Comparison of ENCODE assay signal across 8 cellular contexts in genomic region chr16:15482068-15482747, GRCh38. TPM values are rescaled to one million over a fixed set of nuclear protein-coding genes. Genes with fewer than 3 reads are reported as not detected.
DNase-seq lines count a peak whose midpoint lies in the region; ATAC-seq and TF ChIP-seq lines count a peak whose summit lies in the region.

No MANE protein-coding gene starts in this region.

- TF ChIP-seq CTCF in HFF-Myc (IDR thresholded peaks at IDR 0.05; ENCODE audit: low read depth, low read length, missing control alignments) = no peak
- 0 out of 2 replicates have a peak, but pooled peaks have one; percentile 17 for TF ChIP-seq CTCF in SK-N-SH (IDR thresholded peaks at IDR 0.05)
- TF ChIP-seq CTCF in chondrocyte (IDR thresholded peaks at IDR 0.05) = peak; percentile 25

- H3K9ac ChIP-seq in SK-N-SH (no peak overlapping the region), mesenchymal stem cell (ENCODE audit: low read length) (no peak overlapping the region)

- WGBS in SK-N-SH (ENCODE audit: low lambda C conversion rate) = 54% methylated on average over 3 of the region's 3 CpGs
- WGBS in mesenchymal stem cell = 23% methylated on average over 3 of the region's 3 CpGs

- H3K4me1 ChIP-seq in SK-N-SH (ENCODE audit: control insufficient read depth in 1 of 2, insufficient read depth in 2 of 2, low read depth in 1 of 2, low read length in 1 of 2) (peaks cover 5 to 7% of the 10 kb centered on the region in 2 experiments; a peak in 2 of 4 replicates), mesenchymal stem cell (ENCODE audit: control insufficient read depth, insufficient read depth, low read depth, low read length) (peaks cover 3% of the 10 kb centered on the region)

- POLR2A ChIA-PET in SK-N-SH (lab: Yijun Ruan, JAX) = no interaction called here

- H3K14ac ChIP-seq in mesenchymal stem cell (ENCODE audit: low read length in 2 of 2) = peak overlapping the region in 1 of 2 experiments; percentile 69

- H3K27me3 ChIP-seq in SK-N-SH (ENCODE audit: insufficient read depth) (no peaks in the 10 kb centered on the region), mesenchymal stem cell (ENCODE audit: control insufficient read depth in 1 of 2, insufficient read depth in 1 of 2, low read length in 2 of 2) (no peaks in the 10 kb centered on the region)

- no peak overlapping the region for H3K23ac ChIP-seq in mesenchymal stem cell (ENCODE audit: low read length in 2 of 2)

- H3K36me3 Mint-ChIP-seq in chondrocyte (ENCODE audit: low read depth) = peaks cover 3% of the 10 kb centered on the region

- no peak overlapping the region for H2BK120ac ChIP-seq in mesenchymal stem cell (ENCODE audit: low read depth, low read length)

- peak overlapping the region; percentile 58 to 88 for H3K18ac ChIP-seq in mesenchymal stem cell (ENCODE audit: low read depth in 1 of 2, low read length in 2 of 2)

- no peaks in the 10 kb centered on the region for H3K9me3 Mint-ChIP-seq in chondrocyte (ENCODE audit: low read depth)

- H3K27ac Mint-ChIP-seq in chondrocyte (ENCODE audit: unreplicated experiment) = peak overlapping the region; percentile 74

- peak overlapping the region in 1 of 2 experiments; percentile 87 for H2BK12ac ChIP-seq in mesenchymal stem cell (ENCODE audit: low read length in 2 of 2)

- TF ChIP-seq RAD21 in SK-N-SH (IDR thresholded peaks at IDR 0.05; ENCODE audit: low read length) = no peak

- H3K4ac ChIP-seq in mesenchymal stem cell (ENCODE audit: low read depth in 1 of 2, low read length in 2 of 2) = peak overlapping the region; percentile 35 to 42

- CTCF ChIA-PET in SK-N-SH (lab: Yijun Ruan, JAX) = interaction anchor here (1.2 kb wide), 1 partner anchor 28 kb away, joined by 3 read pairs; no protein-coding TSS in a partner anchor

- peaks cover 3% of the 10 kb centered on the region; the same call in 1 of the 2 replicates for H3K79me2 ChIP-seq in SK-N-SH (ENCODE audit: insufficient read depth)

- peak in 1 of 2 experiments; percentile 13; a peak in 1 of 4 replicates for TF ChIP-seq EP300 in SK-N-SH (IDR thresholded peaks at IDR 0.05; ENCODE audit: borderline replicate concordance in 1 of 2, low read depth in 1 of 2, low read length in 1 of 2)

- H3K9me3 ChIP-seq in SK-N-SH (no peaks in the 10 kb centered on the region), mesenchymal stem cell (ENCODE audit: control insufficient read depth, low read length) (no peaks in the 10 kb centered on the region)

- H3K4me3 Mint-ChIP-seq in chondrocyte (ENCODE audit: unreplicated experiment) = no peak overlapping the region

- no peaks in the 10 kb centered on the region; the same call in 1 of the 2 replicates for H4K20me1 ChIP-seq in SK-N-SH (ENCODE audit: insufficient read depth)

- H3K4me3 ChIP-seq in HFF-Myc (replicated peaks; ENCODE audit: low read depth, low read length) (no peak overlapping the region), SK-N-SH (ENCODE audit: low read depth in 2 of 2, low read length in 1 of 2) (no peak overlapping the region), mesenchymal stem cell (ENCODE audit: insufficient read depth in 1 of 2, low read depth in 1 of 2, low read length in 2 of 2) (peak overlapping the region in 1 of 2 experiments; percentile 2)

- H3K4me1 Mint-ChIP-seq in chondrocyte (ENCODE audit: low read depth) = peaks cover 13% of the 10 kb centered on the region

- H2AFZ ChIP-seq in SK-N-SH (ENCODE audit: low read depth) = no peak overlapping the region
- H2AFZ ChIP-seq in mesenchymal stem cell (ENCODE audit: low read depth, low read length) = peak overlapping the region; percentile 53

- H3K27ac ChIP-seq in SK-N-SH (ENCODE audit: low read depth in 2 of 2, low read length in 1 of 2) (peak overlapping the region; percentile 7 to 32; a peak in 1 of 4 replicates), mesenchymal stem cell (ENCODE audit: low read length, poor library complexity, severe bottlenecking) (peak overlapping the region; percentile 69)

- no peaks in the 10 kb centered on the region for H3K36me3 ChIP-seq in SK-N-SH (replicated peaks in 1 of 2; ENCODE audit: control insufficient read depth in 1 of 2, insufficient read depth in 2 of 2, low read length in 1 of 2)
- peaks cover 0 to 35% of the 10 kb centered on the region in 2 experiments for H3K36me3 ChIP-seq in mesenchymal stem cell (ENCODE audit: control insufficient read depth in 1 of 2, insufficient read depth in 2 of 2, low read depth in 1 of 2, low read length in 2 of 2)

- H4K8ac ChIP-seq in mesenchymal stem cell (ENCODE audit: low read length) = no peak overlapping the region

- peak overlapping the region; percentile 94 for H2AK5ac ChIP-seq in mesenchymal stem cell (ENCODE audit: low read length, severe bottlenecking)

- no peak overlapping the region for H2BK5ac ChIP-seq in mesenchymal stem cell (ENCODE audit: low read depth, low read length, poor library complexity, severe bottlenecking)

- no peak for ATAC-seq in GM18867 (IDR thresholded peaks at IDR 0.05; ENCODE audit: unreplicated experiment)

- peak overlapping the region; percentile 25 for H4K91ac ChIP-seq in mesenchymal stem cell (ENCODE audit: low read length)

- peaks cover 2% of the 10 kb centered on the region for H3F3A ChIP-seq in SK-N-SH (replicated peaks; ENCODE audit: insufficient read depth)

- peaks cover 15% of the 10 kb centered on the region for H3K79me1 ChIP-seq in mesenchymal stem cell (replicated peaks; ENCODE audit: low read length, poor library complexity, severe bottlenecking)

- no peaks in the 10 kb centered on the region for H3K9me2 ChIP-seq in SK-N-SH

- H3K4me2 ChIP-seq in SK-N-SH (no peak overlapping the region), mesenchymal stem cell (ENCODE audit: low read length, poor library complexity, severe bottlenecking) (no peak overlapping the region)

- H2BK15ac ChIP-seq in mesenchymal stem cell (ENCODE audit: low read depth, poor library complexity, severe bottlenecking) = no peak overlapping the region

- no peaks in the 10 kb centered on the region for H3K27me3 Mint-ChIP-seq in chondrocyte (ENCODE audit: low read depth)

- DNase-seq in HFF-Myc (ENCODE audit: extremely low read depth, low read depth) (peak; percentile 99), SK-N-SH (peak; percentile 28), chondrocyte (ENCODE audit: low spot score) (no peak), mesenchymal stem cell (peak; percentile 99), superior temporal gyrus (ENCODE audit: extremely low spot score) (peak; percentile 55), hippocampal formation (lab: John Stamatoyannopoulos, UW) (no peak), NCI-H1436 treated with DMSO at 0.1 percent for 48 hours (lab: John Stamatoyannopoulos, UW) (no peak)

TF ChIP-seq in SK-N-SH, 30 proteins besides CTCF, POLR2A, EP300 and RAD21:
- TF ChIP-seq GATA2 (CRISPR knock-in tag; IDR thresholded peaks at IDR 0.05) = no peak
- TF ChIP-seq FOSL2 (IDR thresholded peaks at IDR 0.05; ENCODE audit: borderline replicate concordance, low read depth) = peak; percentile 62
- peak; percentile 44; the same call in 1 of the 2 replicates for TF ChIP-seq JUND (IDR thresholded peaks at IDR 0.05)
- peak; percentile 73 for TF ChIP-seq TCF12 (IDR thresholded peaks at IDR 0.05)

RNA-seq across cellular contexts. Expression of gene BMERB1, which starts 47.8 kb away (rescaled TPM):
- 33.9 and 41.4 TPM in 2 replicates for polyA plus RNA-seq in SK-N-SH (2012; rRNA removed)
- 27.2 and 29.9 TPM in 2 replicates for polyA plus RNA-seq in SK-N-SH (2012; cell fraction: cytosol; rRNA removed)
- 28.1 and 28.4 TPM in 2 replicates for polyA plus RNA-seq in SK-N-SH (2012; cell fraction: nucleus; rRNA removed)
- total RNA-seq in chondrocyte = 29.9 to 37.8 TPM (median 35.9 TPM) in 3 replicates
- 34.5 TPM for polyA plus RNA-seq in mesenchymal stem cell (2013, experiment 1 of 2)
- 34.0 TPM for polyA plus RNA-seq in mesenchymal stem cell (2013, experiment 2 of 2)

Comparison
In these comparisons a context has a peak if more than half of its experiments do, and no peak if none do; other contexts are left out.
1. DNase-seq: peak in HFF-Myc (single experiment), SK-N-SH (single experiment), mesenchymal stem cell (single experiment) and superior temporal gyrus (single experiment); none in chondrocyte (single experiment), hippocampal formation (0 of 2) and NCI-H1436 treated with DMSO at 0.1 percent for 48 hours (single experiment).